ENCODE assay signal across 8 cellular contexts in genomic region chr3:112531358-112531781, GRCh38. TPM values are rescaled to one million over a fixed set of nuclear protein-coding genes. Genes with fewer than 3 reads are reported as not detected.
DNase-seq lines count a peak whose midpoint lies in the region; ATAC-seq, FAIRE-seq and TF ChIP-seq lines count a peak whose summit lies in the region.

No MANE protein-coding gene starts in this region.

- FAIRE-seq in pancreas (lab: Jason Lieb, UNC), result peak; percentile 85

- peak; percentile 3 to 70 for DNase-seq in cardiac muscle cell (ENCODE audit: low read depth in 1 of 2, low spot score in 1 of 2)
- no peak for DNase-seq in Right ventricle myocardium superior
- DNase-seq in endothelial cell (ENCODE audit: low spot score), result no peak
- DNase-seq in pancreas, result no peak
- no peak for DNase-seq in effector CD4-positive, alpha-beta T cell
- no peak for DNase-seq in T-helper 2 cell treated with Interferon-gamma antibody and Interleukin-4, amounts not matched to agents 5 μg/mL and 100 μg/mL, for 36 hours (ENCODE audit: low spot score)
- no peak for DNase-seq in NCI-H446 treated with DMSO at 0.1 percent for 48 hours (lab: John Stamatoyannopoulos, UW)

- H3K36me3 ChIP-seq in cardiac muscle cell, result peaks cover 36% of the 10 kb centered on the region
- peaks cover 18% of the 10 kb centered on the region for H3K36me3 ChIP-seq in OCI-LY3 (replicated peaks; ENCODE audit: low read depth, low read length)
- H3K36me3 ChIP-seq in pancreas, result peaks cover 0 to 34% (median 2%) of the 10 kb centered on the region in 3 donors

- no peak overlapping the region for H3K4me3 ChIP-seq in cardiac muscle cell
- no peak overlapping the region for H3K4me3 ChIP-seq in OCI-LY3 (ENCODE audit: low read length)
- H3K4me3 ChIP-seq in pancreas, result no peak overlapping the region

- TF ChIP-seq CTCF in cardiac muscle cell (IDR thresholded peaks at IDR 0.05; ENCODE audit: low read depth, low read length) (peak; percentile 46), OCI-LY3 (IDR thresholded peaks at IDR 0.05; ENCODE audit: low read depth, low read length) (peak; percentile 72), endothelial cell (IDR thresholded peaks at IDR 0.05; ENCODE audit: unreplicated experiment) (peak; percentile 87), pancreas (IDR thresholded peaks at IDR 0.05) (peak in 3 of 4 donors; percentile 35 to 44 (median 35))

- H3K9me3 ChIP-seq in cardiac muscle cell (ENCODE audit: low read depth) (no peaks in the 10 kb centered on the region), OCI-LY3 (ENCODE audit: insufficient read depth, low read length) (no peaks in the 10 kb centered on the region), pancreas (no peaks in the 10 kb centered on the region)

- no peak overlapping the region for H3K9ac ChIP-seq in OCI-LY3 (ENCODE audit: low read length)

- WGBS in pancreas, 2 donors, result 6 to 11% methylated on average over 1 of the region's 1 CpG

- H3K4me1 Mint-ChIP-seq in endothelial cell (ENCODE audit: unreplicated experiment), result no peaks in the 10 kb centered on the region
- H3K4me1 Mint-ChIP-seq in T-helper 2 cell treated with Interferon-gamma antibody and Interleukin-4, amounts not matched to agents 5 μg/mL and 100 μg/mL, for 36 hours (ENCODE audit: low read depth), result no peaks in the 10 kb centered on the region

- H3K27ac Mint-ChIP-seq in endothelial cell (ENCODE audit: unreplicated experiment), result no peak overlapping the region
- no peak overlapping the region for H3K27ac Mint-ChIP-seq in T-helper 2 cell treated with Interferon-gamma antibody and Interleukin-4, amounts not matched to agents 5 μg/mL and 100 μg/mL, for 36 hours

- no peaks in the 10 kb centered on the region for H4K20me1 ChIP-seq in OCI-LY3 (ENCODE audit: insufficient read depth, low read length)

- intact Hi-C loops in Right ventricle myocardium superior (cut with DNase I), result loop anchor here (10.0 kb wide), 1 partner anchor 417 kb away; no protein-coding TSS in a partner anchor
- intact Hi-C loops in pancreas (cut with DNase I), result no loop called here

- no peak for ATAC-seq in Right ventricle myocardium superior (ENCODE audit: poor library complexity)
- ATAC-seq in pancreas, result peak in 1 of 4 donors; percentile 37

- H3K4me3 Mint-ChIP-seq in endothelial cell (ENCODE audit: unreplicated experiment), result no peak overlapping the region
- H3K4me3 Mint-ChIP-seq in T-helper 2 cell treated with Interferon-gamma antibody and Interleukin-4, amounts not matched to agents 5 μg/mL and 100 μg/mL, for 36 hours, result no peak overlapping the region

- no peak overlapping the region for H3K27ac ChIP-seq in cardiac muscle cell
- H3K27ac ChIP-seq in OCI-LY3 (ENCODE audit: low read length), result no peak overlapping the region
- no peak overlapping the region for H3K27ac ChIP-seq in pancreas

- H3K27me3 ChIP-seq in cardiac muscle cell, result no peaks in the 10 kb centered on the region
- no peaks in the 10 kb centered on the region for H3K27me3 ChIP-seq in OCI-LY3 (ENCODE audit: low read depth, low read length)
- no peaks in the 10 kb centered on the region for H3K27me3 ChIP-seq in pancreas

- H2AFZ ChIP-seq in OCI-LY3 (ENCODE audit: low read depth, low read length), result no peak overlapping the region

- no peaks in the 10 kb centered on the region for H3K4me1 ChIP-seq in cardiac muscle cell (ENCODE audit: low read depth)
- no peaks in the 10 kb centered on the region for H3K4me1 ChIP-seq in OCI-LY3 (ENCODE audit: low read length)
- H3K4me1 ChIP-seq in pancreas, result no peaks in the 10 kb centered on the region

- no peaks in the 10 kb centered on the region for H3K9me3 Mint-ChIP-seq in endothelial cell (ENCODE audit: unreplicated experiment)
- no peaks in the 10 kb centered on the region for H3K9me3 Mint-ChIP-seq in T-helper 2 cell treated with Interferon-gamma antibody and Interleukin-4, amounts not matched to agents 5 μg/mL and 100 μg/mL, for 36 hours

- H3K79me2 ChIP-seq in OCI-LY3 (ENCODE audit: low read length), result no peaks in the 10 kb centered on the region

- H3K27me3 Mint-ChIP-seq in endothelial cell (ENCODE audit: unreplicated experiment), result no peaks in the 10 kb centered on the region
- no peaks in the 10 kb centered on the region for H3K27me3 Mint-ChIP-seq in T-helper 2 cell treated with Interferon-gamma antibody and Interleukin-4, amounts not matched to agents 5 μg/mL and 100 μg/mL, for 36 hours (ENCODE audit: low read depth)

- H3K36me3 Mint-ChIP-seq in endothelial cell (ENCODE audit: low read depth, unreplicated experiment), result peaks cover 22% of the 10 kb centered on the region
- H3K36me3 Mint-ChIP-seq in T-helper 2 cell treated with Interferon-gamma antibody and Interleukin-4, amounts not matched to agents 5 μg/mL and 100 μg/mL, for 36 hours (ENCODE audit: low read depth), result peaks cover 29% of the 10 kb centered on the region

- H3K4me2 ChIP-seq in OCI-LY3 (ENCODE audit: low read length), result no peak overlapping the region

RNA-seq across cellular contexts. Expression of gene ATG3, which starts 30.4 kb away (rescaled TPM):
- total RNA-seq in cardiac muscle cell, result 38.3 and 43.6 TPM in 2 replicates
- 53.9 and 57.9 TPM in 2 replicates for polyA plus RNA-seq in cardiac muscle cell
- 37.6 TPM for total RNA-seq in Right ventricle myocardium superior
- total RNA-seq in endothelial cell (ENCODE audit: unreplicated experiment), result 46.3 TPM
- total RNA-seq in pancreas, result 10 to 100 TPM; 24.9 to 34.2 (median 25.5) TPM
- polyA plus RNA-seq in pancreas, result 10 to 100 TPM; 10.9 to 23.3 TPM

RNA-seq across cellular contexts. Expression of gene SLC35A5, which starts 30.5 kb away (rescaled TPM):
- total RNA-seq in cardiac muscle cell, result 11.1 and 16.7 TPM in 2 replicates
- 29.2 and 38.3 TPM in 2 replicates for polyA plus RNA-seq in cardiac muscle cell
- total RNA-seq in Right ventricle myocardium superior, result 13.7 TPM
- 30.0 TPM for total RNA-seq in endothelial cell (ENCODE audit: unreplicated experiment)
- 10 to 100 TPM in 4 of 6 donors, 1 to 10 TPM in 2; 8.9 to 16.9 (median 12.4) TPM for total RNA-seq in pancreas
- 10 to 100 TPM in 1 of 2 donors, 1 to 10 TPM in 1; 3.0 to 13.0 TPM for polyA plus RNA-seq in pancreas

RNA-seq across cellular contexts. Expression of gene BTLA, which starts 32.1 kb away (rescaled TPM):
- total RNA-seq in cardiac muscle cell, result not detected in 2 replicates
- polyA plus RNA-seq in cardiac muscle cell, result 0.11 TPM in 1 of 2 replicates, not detected in the other
- not detected for total RNA-seq in Right ventricle myocardium superior
- not detected for total RNA-seq in endothelial cell (ENCODE audit: unreplicated experiment)
- under 1 TPM in 4 of 6 donors, not detected in 2; 0.06 to 0.72 (median 0.20) TPM for total RNA-seq in pancreas
- not detected for polyA plus RNA-seq in pancreas

Comparison
In these comparisons a context has a peak if more than half of its experiments do, and no peak if none do; other contexts are left out.
1. DNase-seq: peak in cardiac muscle cell (2 of 2); none in Right ventricle myocardium superior (single experiment), endothelial cell (single experiment), pancreas (0 of 6), effector CD4-positive, alpha-beta T cell (single experiment), T-helper 2 cell treated with Interferon-gamma antibody and Interleukin-4, amounts not matched to agents 5 μg/mL and 100 μg/mL, for 36 hours (single experiment) and NCI-H446 treated with DMSO at 0.1 percent for 48 hours (single experiment).
2. CTCF ChIP-seq: peak in every context shown above with its lines; median percentile 87 in endothelial cell; 72 in OCI-LY3; 46 in cardiac muscle cell; 35 in pancreas.